ENCODE assay signal across 11 cellular contexts in the genomic region with DNA sequence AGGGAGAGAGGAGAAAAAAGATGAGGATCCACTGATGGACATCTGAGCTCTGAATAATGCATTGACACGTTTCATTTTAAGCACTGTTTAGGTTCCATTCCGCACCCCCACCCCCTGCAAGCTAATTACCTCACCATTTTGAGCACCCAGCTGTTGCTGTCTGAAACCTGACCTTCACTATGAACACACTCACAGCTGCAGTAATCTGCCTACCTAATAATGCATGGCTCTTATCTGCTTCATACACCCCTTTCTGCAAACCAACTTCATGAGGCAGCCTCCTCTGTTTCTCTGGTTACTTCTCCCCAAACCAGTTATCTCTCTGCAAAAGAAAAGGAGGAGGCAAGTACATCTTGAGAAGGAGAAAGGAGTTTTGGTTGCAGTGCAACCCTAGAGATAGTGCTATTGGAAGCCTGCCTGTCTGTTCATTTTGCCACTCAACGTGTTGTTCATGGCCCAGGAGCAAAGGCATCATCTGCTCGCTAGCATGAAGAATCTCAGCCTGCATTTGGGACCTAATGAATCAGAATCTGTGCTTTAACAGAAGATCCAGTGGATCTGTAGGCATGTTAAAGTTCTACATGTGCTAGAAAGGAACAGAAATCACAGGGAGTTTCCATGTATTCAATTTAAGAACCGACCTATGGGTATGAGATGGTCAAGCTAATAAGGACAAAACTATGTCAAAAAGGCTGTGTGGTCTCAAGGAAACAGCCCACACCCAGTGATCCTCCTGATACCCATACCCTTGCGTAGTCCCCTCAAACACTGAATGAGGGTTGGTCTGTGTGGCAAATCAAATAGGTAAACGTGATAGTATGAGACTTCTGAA.
DNase-seq lines count a peak whose midpoint lies in the region; ATAC-seq and TF ChIP-seq lines count a peak whose summit lies in the region.
"Had no signal": no experiment of that assay in that cellular context is flagged by ENCODE, and none has a peak within 500 bp of the region (broad histone marks: within the 10 kb centered on the region; RNA-seq: fewer than 3 reads in every experiment).

No MANE protein-coding gene starts in this region.

- H3F3A ChIP-seq in SK-N-SH (replicated peaks; ENCODE audit: insufficient read depth): peaks cover 21% of the 10 kb centered on the region

- no peak overlapping the region for H2AFZ ChIP-seq in SK-N-SH (ENCODE audit: low read depth)

- no peak for ATAC-seq in SK-N-SH treated with all-trans-retinoic acid at 6 μM for 48 hours
- peak; percentile 69 for ATAC-seq in HG02885 (IDR thresholded peaks at IDR 0.05; ENCODE audit: poor library complexity, unreplicated experiment)

- no peak for DNase-seq in SK-N-SH
- peak; percentile 12 for DNase-seq in NCI-H748 treated with DMSO at 0.1 percent for 48 hours (lab: John Stamatoyannopoulos, UW)
- DNase-seq in osteocyte (ENCODE audit: extremely low spot score, unreplicated experiment): no peak
- DNase-seq in WERI-Rb-1: no peak
- DNase-seq in H7: no peak
- DNase-seq in MV-4-11 (lab: John Stamatoyannopoulos, UW): no peak
- DNase-seq: amygdala, NCI-H526 treated with DMSO at 0.1 percent for 48 hours had no signal

- H3K4me1 Mint-ChIP-seq in osteocyte (ENCODE audit: unreplicated experiment): peaks cover 51% of the 10 kb centered on the region

- no peak for TF ChIP-seq EP300 in SK-N-SH (IDR thresholded peaks at IDR 0.05; ENCODE audit: borderline replicate concordance in 1 of 2, low read depth in 1 of 2, low read length in 1 of 2)

- H3K9me3 ChIP-seq in SK-N-SH: no peaks in the 10 kb centered on the region
- no peaks in the 10 kb centered on the region for H3K9me3 ChIP-seq in WERI-Rb-1 (ENCODE audit: severe bottlenecking)
- H3K9me3 ChIP-seq: suprapubic skin had no signal

- CTCF ChIA-PET in SK-N-SH (lab: Yijun Ruan, JAX): no interaction called here

- H3K27me3 ChIP-seq in SK-N-SH (ENCODE audit: insufficient read depth) (no peaks in the 10 kb centered on the region), WERI-Rb-1 (ENCODE audit: insufficient read depth, low read depth, severe bottlenecking) (no peaks in the 10 kb centered on the region), H7 (ENCODE audit: control insufficient read depth, insufficient read depth, low read length) (no peaks in the 10 kb centered on the region)
- H3K27me3 ChIP-seq: suprapubic skin had no signal

- 0 out of 2 replicates have a peak overlapping the region, but pooled peaks have one; percentile 20 for H3K4me2 ChIP-seq in SK-N-SH

- H3K27me3 Mint-ChIP-seq in osteocyte (ENCODE audit: unreplicated experiment): no peaks in the 10 kb centered on the region

- H3K4me3 ChIP-seq in SK-N-SH (ENCODE audit: low read depth in 2 of 2, low read length in 1 of 2) (no peak overlapping the region), WERI-Rb-1 (ENCODE audit: low read depth, low read length) (no peak overlapping the region), H7 (ENCODE audit: insufficient read depth, low read depth, low read length) (no peak overlapping the region)
- H3K4me3 ChIP-seq: suprapubic skin had no signal

- H3K79me2 ChIP-seq in SK-N-SH (ENCODE audit: insufficient read depth): peaks cover 33% of the 10 kb centered on the region; the same call in 1 of the 2 replicates

- no peaks in the 10 kb centered on the region for H3K36me3 Mint-ChIP-seq in osteocyte (ENCODE audit: unreplicated experiment)

- H3K27ac ChIP-seq in SK-N-SH (ENCODE audit: low read depth in 2 of 2, low read length in 1 of 2) (peak overlapping the region in 1 of 2 experiments; percentile 55; a peak in 2 of 4 replicates), WERI-Rb-1 (no peak overlapping the region)
- H3K27ac ChIP-seq: suprapubic skin had no signal

- no peak overlapping the region for H3K9ac ChIP-seq in SK-N-SH

- H3K4me1 ChIP-seq in SK-N-SH (ENCODE audit: control insufficient read depth in 1 of 2, insufficient read depth in 2 of 2, low read depth in 1 of 2, low read length in 1 of 2): peaks cover 0 to 25% of the 10 kb centered on the region in 2 experiments; a peak in 2 of 4 replicates

- POLR2A ChIA-PET in SK-N-SH (lab: Yijun Ruan, JAX): no interaction called here

- H3K36me3 ChIP-seq in SK-N-SH (replicated peaks in 1 of 2; ENCODE audit: control insufficient read depth in 1 of 2, insufficient read depth in 2 of 2, low read length in 1 of 2) (no peaks in the 10 kb centered on the region), WERI-Rb-1 (no peaks in the 10 kb centered on the region), H7 (replicated peaks; ENCODE audit: control insufficient read depth, insufficient read depth, low read length) (no peaks in the 10 kb centered on the region; the same call in 1 of the 2 replicates)
- H3K36me3 ChIP-seq: suprapubic skin had no signal

- H3K9me2 ChIP-seq in SK-N-SH: no peaks in the 10 kb centered on the region

- 88% methylated on average over 7 of the region's 7 CpGs for WGBS in SK-N-SH (ENCODE audit: low lambda C conversion rate)

- H3K9me3 Mint-ChIP-seq in osteocyte (ENCODE audit: unreplicated experiment): no peaks in the 10 kb centered on the region

- no peak for TF ChIP-seq CTCF in SK-N-SH (IDR thresholded peaks at IDR 0.05)
- TF ChIP-seq CTCF in osteocyte (IDR thresholded peaks at IDR 0.05): no peak
- TF ChIP-seq CTCF in WERI-Rb-1 (IDR thresholded peaks at IDR 0.05; ENCODE audit: low read depth, low read length): no peak

- TF ChIP-seq RAD21 in SK-N-SH (IDR thresholded peaks at IDR 0.05; ENCODE audit: low read length): no peak

- H3K27ac Mint-ChIP-seq in osteocyte (ENCODE audit: unreplicated experiment): peak overlapping the region; percentile 78

- H3K4me3 Mint-ChIP-seq in osteocyte (ENCODE audit: unreplicated experiment): no peak overlapping the region

- H4K20me1 ChIP-seq in SK-N-SH (ENCODE audit: insufficient read depth): peaks cover 26% of the 10 kb centered on the region; the same call in 1 of the 2 replicates

TF ChIP-seq in SK-N-SH, 30 proteins besides CTCF, POLR2A, EP300 and RAD21 (continues in another document):
- TF ChIP-seq FOSL2 (IDR thresholded peaks at IDR 0.05; ENCODE audit: borderline replicate concordance, low read depth): no peak
- no peak for TF ChIP-seq NRF1 (IDR thresholded peaks at IDR 0.05; ENCODE audit: low read depth, low read length)
- TF ChIP-seq, protein P1, sequence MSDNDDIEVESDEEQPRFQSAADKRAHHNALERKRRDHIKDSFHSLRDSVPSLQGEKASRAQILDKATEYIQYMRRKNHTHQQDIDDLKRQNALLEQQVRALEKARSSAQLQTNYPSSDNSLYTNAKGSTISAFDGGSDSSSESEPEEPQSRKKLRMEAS (IDR thresholded peaks at IDR 0.05; ENCODE audit: low read depth): no peak
- no peak for TF ChIP-seq RFX5 (IDR thresholded peaks at IDR 0.05; ENCODE audit: low read length)
- TF ChIP-seq, protein P2, sequence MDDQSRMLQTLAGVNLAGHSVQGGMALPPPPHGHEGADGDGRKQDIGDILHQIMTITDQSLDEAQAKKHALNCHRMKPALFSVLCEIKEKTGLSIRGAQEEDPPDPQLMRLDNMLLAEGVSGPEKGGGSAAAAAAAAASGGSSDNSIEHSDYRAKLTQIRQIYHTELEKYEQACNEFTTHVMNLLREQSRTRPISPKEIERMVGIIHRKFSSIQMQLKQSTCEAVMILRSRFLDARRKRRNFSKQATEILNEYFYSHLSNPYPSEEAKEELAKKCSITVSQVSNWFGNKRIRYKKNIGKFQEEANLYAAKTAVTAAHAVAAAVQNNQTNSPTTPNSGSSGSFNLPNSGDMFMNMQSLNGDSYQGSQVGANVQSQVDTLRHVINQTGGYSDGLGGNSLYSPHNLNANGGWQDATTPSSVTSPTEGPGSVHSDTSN (IDR thresholded peaks at IDR 0.05): no peak
- TF ChIP-seq, protein P3, sequence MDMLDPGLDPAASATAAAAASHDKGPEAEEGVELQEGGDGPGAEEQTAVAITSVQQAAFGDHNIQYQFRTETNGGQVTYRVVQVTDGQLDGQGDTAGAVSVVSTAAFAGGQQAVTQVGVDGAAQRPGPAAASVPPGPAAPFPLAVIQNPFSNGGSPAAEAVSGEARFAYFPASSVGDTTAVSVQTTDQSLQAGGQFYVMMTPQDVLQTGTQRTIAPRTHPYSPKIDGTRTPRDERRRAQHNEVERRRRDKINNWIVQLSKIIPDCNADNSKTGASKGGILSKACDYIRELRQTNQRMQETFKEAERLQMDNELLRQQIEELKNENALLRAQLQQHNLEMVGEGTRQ (IDR thresholded peaks at IDR 0.05; ENCODE audit: borderline replicate concordance, low read depth, low read length): no peak
- TF ChIP-seq CHD2 (IDR thresholded peaks at IDR 0.05; ENCODE audit: low read length, partially characterized antibody): no peak
- no peak for TF ChIP-seq SIN3A (IDR thresholded peaks at IDR 0.05; ENCODE audit: borderline replicate concordance, low read depth, low read length)

TF ChIP-seq in SK-N-SH treated with all-trans-retinoic acid at 6 μM for 48 hours, 23 proteins besides CTCF, POLR2A, EP300 and RAD21 (continues in another document):
- no peak for TF ChIP-seq CSDC2 (CRISPR knock-in tag; IDR thresholded peaks at IDR 0.05)
- no peak for TF ChIP-seq ZC3H10 (CRISPR knock-in tag; IDR thresholded peaks at IDR 0.05)
- TF ChIP-seq, protein P4, sequence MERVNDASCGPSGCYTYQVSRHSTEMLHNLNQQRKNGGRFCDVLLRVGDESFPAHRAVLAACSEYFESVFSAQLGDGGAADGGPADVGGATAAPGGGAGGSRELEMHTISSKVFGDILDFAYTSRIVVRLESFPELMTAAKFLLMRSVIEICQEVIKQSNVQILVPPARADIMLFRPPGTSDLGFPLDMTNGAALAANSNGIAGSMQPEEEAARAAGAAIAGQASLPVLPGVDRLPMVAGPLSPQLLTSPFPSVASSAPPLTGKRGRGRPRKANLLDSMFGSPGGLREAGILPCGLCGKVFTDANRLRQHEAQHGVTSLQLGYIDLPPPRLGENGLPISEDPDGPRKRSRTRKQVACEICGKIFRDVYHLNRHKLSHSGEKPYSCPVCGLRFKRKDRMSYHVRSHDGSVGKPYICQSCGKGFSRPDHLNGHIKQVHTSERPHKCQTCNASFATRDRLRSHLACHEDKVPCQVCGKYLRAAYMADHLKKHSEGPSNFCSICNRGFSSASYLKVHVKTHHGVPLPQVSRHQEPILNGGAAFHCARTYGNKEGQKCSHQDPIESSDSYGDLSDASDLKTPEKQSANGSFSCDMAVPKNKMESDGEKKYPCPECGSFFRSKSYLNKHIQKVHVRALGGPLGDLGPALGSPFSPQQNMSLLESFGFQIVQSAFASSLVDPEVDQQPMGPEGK (CRISPR knock-in tag; IDR thresholded peaks at IDR 0.05; ENCODE audit: borderline replicate concordance): no peak
- no peak for TF ChIP-seq ZNF565 (CRISPR knock-in tag; conservative IDR thresholded peaks at IDR 0.05; ENCODE audit: low read depth)
- no peak for TF ChIP-seq ISL1 (CRISPR knock-in tag; IDR thresholded peaks at IDR 0.05)
- no peak for TF ChIP-seq ARNTL (CRISPR knock-in tag; IDR thresholded peaks at IDR 0.05; ENCODE audit: borderline replicate concordance, low read depth)
